8 cellular contexts compared by ENCODE assay signal in genomic region chr20:51456511-51457280, GRCh38.
DNase-seq lines count a peak whose midpoint lies in the region; ATAC-seq, FAIRE-seq and TF ChIP-seq lines count a peak whose summit lies in the region.

No MANE protein-coding gene starts in this region.

- 52% methylated on average over 16 of the region's 16 CpGs for WGBS in HepG2 (ENCODE audit: low lambda C conversion rate)
- 10 to 20% (median 16%) methylated on average over 7 to 16 of the region's 16 CpGs for WGBS in stomach, 5 donors

- H3K27me3 ChIP-seq in PC-3 (ENCODE audit: low read length) (no peaks in the 10 kb centered on the region), HepG2 (ENCODE audit: control insufficient read depth in 1 of 2, insufficient read depth in 2 of 2, low read length in 2 of 2) (no peaks in the 10 kb centered on the region), stomach (no peaks in the 10 kb centered on the region)

- H3K9me2 ChIP-seq in PC-3 (replicated peaks; ENCODE audit: low read length): no peaks in the 10 kb centered on the region

- TF ChIP-seq CTCF in PC-3 (conservative IDR thresholded peaks at IDR 0.05; ENCODE audit: low read depth, low read length) (no peak), coronary artery (IDR thresholded peaks at IDR 0.05) (no peak), HepG2 (CRISPR knock-in tag; IDR thresholded peaks at IDR 0.05) (no peak), stomach (IDR thresholded peaks at IDR 0.05) (no peak)

- H3K79me2 ChIP-seq in PC-3 (ENCODE audit: low read length) (no peaks in the 10 kb centered on the region), HepG2 (ENCODE audit: insufficient read depth, low read length) (no peaks in the 10 kb centered on the region)

- TF ChIP-seq EP300 in HepG2 (IDR thresholded peaks at IDR 0.05; ENCODE audit: low read depth in 2 of 2, low read length in 2 of 2) (no peak), HepG2 (CRISPR knock-in tag; IDR thresholded peaks at IDR 0.05; ENCODE audit: borderline replicate concordance) (no peak), stomach (IDR thresholded peaks at IDR 0.05) (no peak)

- peak overlapping the region; percentile 44 to 93 for H3K27ac Mint-ChIP-seq in activated naive CD4-positive, alpha-beta T cell treated with anti-CD3 and anti-CD28 coated beads, Interleukin-2, amount 50 U/mL, for 72 hours

- peaks cover 40 to 74% of the 10 kb centered on the region in 2 donors for H3K36me3 Mint-ChIP-seq in activated naive CD4-positive, alpha-beta T cell treated with anti-CD3 and anti-CD28 coated beads, Interleukin-2, amount 50 U/mL, for 72 hours

- H3F3A ChIP-seq in PC-3 (ENCODE audit: low read length, unreplicated experiment): peaks cover 9% of the 10 kb centered on the region

- H3K4me1 ChIP-seq in PC-3 (ENCODE audit: insufficient read depth, low read length): peaks cover 24% of the 10 kb centered on the region
- peaks cover 10% of the 10 kb centered on the region for H3K4me1 ChIP-seq in HepG2 (ENCODE audit: insufficient read depth, low read length)
- peaks cover 19 to 30% (median 24%) of the 10 kb centered on the region in 4 donors for H3K4me1 ChIP-seq in stomach

- intact Hi-C loops in PC-3 (cut with micrococcal nuclease) (loop anchor here (1.0 to 5.0 kb wide), 4 partner anchors 9 to 106 kb away; no protein-coding TSS in a partner anchor), HepG2 (cut with micrococcal nuclease; ENCODE audit: unreplicated experiment) (loop anchor here (10.0 kb wide), 1 partner anchor 72 kb away; no protein-coding TSS in a partner anchor), stomach (cut with DNase I; ENCODE audit: low total_unique reads) (no loop called here)

- no peaks in the 10 kb centered on the region for H3K9me3 Mint-ChIP-seq in activated naive CD4-positive, alpha-beta T cell treated with anti-CD3 and anti-CD28 coated beads, Interleukin-2, amount 50 U/mL, for 72 hours

- H4K20me1 ChIP-seq in PC-3 (ENCODE audit: low read length): no peaks in the 10 kb centered on the region
- H4K20me1 ChIP-seq in HepG2 (ENCODE audit: insufficient read depth, low read length): no peaks in the 10 kb centered on the region; the same call in 1 of the 2 replicates

- no peaks in the 10 kb centered on the region for H3K9me3 ChIP-seq in PC-3 (ENCODE audit: low read length)
- peaks cover 7% of the 10 kb centered on the region; the same call in 1 of the 2 replicates for H3K9me3 ChIP-seq in HepG2 (ENCODE audit: low read length)
- no peaks in the 10 kb centered on the region for H3K9me3 ChIP-seq in stomach

- H3K27ac ChIP-seq in PC-3 (ENCODE audit: low read length) (peak overlapping the region; percentile 91), coronary artery (peak overlapping the region; percentile 72 to 88), HepG2 (ENCODE audit: extremely low read length, insufficient read depth, low read length) (no peak overlapping the region), stomach (peak overlapping the region; percentile 54 to 87 (median 80))

- in situ Hi-C loops in HepG2 (cut with HindIII; ENCODE audit: extremely low pct_ligation_motif_present, low pct_unique_long_range_greater_than_20kb): no loop called here

- DNase-seq in activated naive CD4-positive, alpha-beta T cell treated with anti-CD3 and anti-CD28 coated beads, Interleukin-2, amount 50 U/mL, for 72 hours (ENCODE audit: low spot score in 2 of 2): no peak
- no peak for DNase-seq in activated naive CD4-positive, alpha-beta T cell treated with Interleukin-2 at 50 U/mL for 16 hours
- DNase-seq in PC-3: peak; percentile 100
- peak; percentile 97 for DNase-seq in coronary artery (ENCODE audit: low spot score)
- DNase-seq in HepG2 (ENCODE audit: low spot score): peak; percentile 78
- peak; percentile 98 for DNase-seq in stomach
- no peak for DNase-seq in T-helper 1 cell
- no peak for DNase-seq in GDM1 (lab: John Stamatoyannopoulos, UW)

- H3K4me2 ChIP-seq in PC-3 (ENCODE audit: low read length) (peak overlapping the region; percentile 71), HepG2 (ENCODE audit: low read depth, low read length) (peak overlapping the region; percentile 42; the same call in 1 of the 2 replicates)

- CTCF ChIA-PET in PC-3 (lab: Charles Lee): interaction anchor here (0.5 to 1.1 kb wide), 6 partner anchors 11 to 809 kb away, joined by 3 to 20 read pairs (median 5); partner anchors contain the start of gene NFATC2
- CTCF ChIA-PET in HepG2 (lab: Yijun Ruan, JAX; ENCODE audit: low intra/inter-chr PET ratio, low total read pairs): no interaction called here

- no peak for TF ChIP-seq RAD21 in HepG2 (CRISPR knock-in tag; IDR thresholded peaks at IDR 0.05)

- FAIRE-seq in HepG2 (lab: Jason Lieb, UNC): peak; percentile 58

- BruUV-seq in PC-3 (replicated peaks; lab: Mats Ljungman, UMichigan): no TSS peak
- BruUV-seq in HepG2 (replicated peaks; lab: Mats Ljungman, UMichigan): no TSS peak

- peak overlapping the region; percentile 81 for H3K9ac ChIP-seq in PC-3 (ENCODE audit: low read length)
- no peak overlapping the region for H3K9ac ChIP-seq in HepG2 (ENCODE audit: insufficient read depth, low read depth, low read length)

- no peak for TF ChIP-seq POLR2A in HepG2 (IDR thresholded peaks at IDR 0.05; ENCODE audit: insufficient read depth in 1 of 2, low read depth in 2 of 2, low read length in 2 of 2)
- TF ChIP-seq POLR2A in stomach (IDR thresholded peaks at IDR 0.05): no peak

- peak; percentile 11 to 54 for ATAC-seq in activated naive CD4-positive, alpha-beta T cell treated with anti-CD3 and anti-CD28 coated beads, Interleukin-2, amount 50 U/mL, for 72 hours
- ATAC-seq in PC-3 (peak; percentile 87), HepG2 (peak; percentile 92)

- POLR2A ChIA-PET in PC-3 (lab: Charles Lee; ENCODE audit: unreplicated experiment) (interaction anchor here (0.6 to 1.2 kb wide), 4 partner anchors 9 to 106 kb away, joined by 3 to 7 read pairs (median 4); no protein-coding TSS in a partner anchor), HepG2 (lab: Yijun Ruan, JAX) (interaction anchor here (1.0 to 1.6 kb wide), 2 partner anchors 10 to 43 kb away, joined by 4 to 6 read pairs; no protein-coding TSS in a partner anchor)

- H3K36me3 ChIP-seq in PC-3 (ENCODE audit: low read depth, low read length) (peaks cover 7% of the 10 kb centered on the region; the same call in 1 of the 2 replicates), HepG2 (replicated peaks in 1 of 2; ENCODE audit: control insufficient read depth in 1 of 2, insufficient read depth in 2 of 2, low read length in 2 of 2) (peaks cover 4 to 30% of the 10 kb centered on the region in 2 experiments; a peak in 4 of 5 replicates), stomach (peaks cover 4 to 58% (median 33%) of the 10 kb centered on the region in 4 donors)

- H3K4me3 ChIP-seq in PC-3 (ENCODE audit: low read length) (peak overlapping the region; percentile 55), coronary artery (peak overlapping the region; percentile 62), HepG2 (replicated peaks in 1 of 3; ENCODE audit: insufficient read depth in 1 of 3, low read depth in 2 of 3, low read length in 3 of 3) (peak overlapping the region in 1 of 3 experiments; percentile 23; a peak in 2 of 6 replicates), stomach (peak overlapping the region in 2 of 4 donors; percentile 21 to 25)

- H2AFZ ChIP-seq in PC-3 (ENCODE audit: low read length) (peak overlapping the region; percentile 56), HepG2 (ENCODE audit: low read length) (no peak overlapping the region)

TF ChIP-seq in HepG2, 621 proteins besides CTCF, POLR2A, EP300 and RAD21 (continues in another document):
- TF ChIP-seq CBFB (CRISPR knock-in tag; IDR thresholded peaks at IDR 0.05) (no peak), XRCC5 (optimal IDR thresholded peaks at IDR 0.05; ENCODE audit: low read length) (peak; percentile 91), SOX13 (IDR thresholded peaks at IDR 0.05) (no peak), SOX13 (CRISPR knock-in tag; conservative IDR thresholded peaks at IDR 0.05 in 1 of 2, IDR thresholded peaks at IDR 0.05 in 1 of 2) (peak in 1 of 2 experiments; percentile 13; a peak in 1 of 4 replicates), GABPB1 (CRISPR knock-in tag; IDR thresholded peaks at IDR 0.05) (peak; percentile 29; the same call in 1 of the 2 replicates), ZXDC (CRISPR knock-in tag; IDR thresholded peaks at IDR 0.05) (0 out of 2 replicates have a peak, but pooled peaks have one; percentile 13), ZNF124 (CRISPR knock-in tag; IDR thresholded peaks at IDR 0.05) (no peak)

Comparison
In these comparisons a context has a peak if more than half of its experiments do, and no peak if none do; other contexts are left out.
1. ATAC-seq: peak in every context shown above with its lines; median percentile 92 in HepG2; 87 in PC-3; 32 in activated naive CD4-positive, alpha-beta T cell treated with anti-CD3 and anti-CD28 coated beads, Interleukin-2, amount 50 U/mL, for 72 hours.
2. DNase-seq: peak in PC-3 (single experiment), coronary artery (single experiment), HepG2 (single experiment) and stomach (single experiment); none in activated naive CD4-positive, alpha-beta T cell treated with anti-CD3 and anti-CD28 coated beads, Interleukin-2, amount 50 U/mL, for 72 hours (0 of 2), activated naive CD4-positive, alpha-beta T cell treated with Interleukin-2 at 50 U/mL for 16 hours (single experiment), T-helper 1 cell (0 of 5) and GDM1 (single experiment).